Comparison of ENCODE assay signal across 13 cellular contexts in the genomic region with DNA sequence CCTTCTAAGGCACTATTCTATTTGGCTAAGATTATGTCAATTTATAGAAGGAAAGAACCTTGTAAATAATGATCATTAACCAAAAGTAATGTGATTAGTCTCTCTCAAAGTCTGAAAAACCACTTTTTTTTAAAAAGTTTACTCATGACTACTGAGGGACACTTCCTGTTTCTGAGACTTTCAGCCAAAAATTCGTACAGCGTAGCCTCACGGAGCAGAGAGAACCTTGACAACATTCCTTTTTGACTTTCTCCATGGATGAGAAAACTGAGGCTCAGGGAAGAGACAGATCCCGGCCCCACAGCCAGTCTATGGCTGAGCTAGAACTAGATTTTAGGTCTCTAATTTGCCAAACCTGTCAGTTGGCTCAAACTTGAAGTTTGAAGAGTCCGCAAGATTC.
DNase-seq lines count a peak whose midpoint lies in the region; ATAC-seq lines count a peak whose summit lies in the region.
"Had no signal": no experiment of that assay in that cellular context is flagged by ENCODE, and none has a peak within 500 bp of the region (broad histone marks: within the 10 kb centered on the region; RNA-seq: fewer than 3 reads in every experiment).

No MANE protein-coding gene starts in this region.

- ATAC-seq in HG03108 (IDR thresholded peaks at IDR 0.05; ENCODE audit: unreplicated experiment) = peak; percentile 29
- no peak for ATAC-seq in naive thymus-derived CD4-positive, alpha-beta T cell
- ATAC-seq in GM21786 (IDR thresholded peaks at IDR 0.05; ENCODE audit: unreplicated experiment) = no peak
- ATAC-seq: gastroesophageal sphincter, lower lobe of right lung had no signal

- H3K4me1 Mint-ChIP-seq in CD4-positive, alpha-beta memory T cell = peaks cover 72 to 98% (median 84%) of the 10 kb centered on the region in 4 donors
- peaks cover 88% of the 10 kb centered on the region for H3K4me1 Mint-ChIP-seq in activated naive CD8-positive, alpha-beta T cell treated with anti-CD3 and anti-CD28 coated beads for 36 hours
- H3K4me1 Mint-ChIP-seq in naive thymus-derived CD4-positive, alpha-beta T cell = peaks cover 34 to 99% (median 94%) of the 10 kb centered on the region in 7 donors

- peaks cover 98% of the 10 kb centered on the region for H3K4me1 ChIP-seq in CD4-positive, alpha-beta memory T cell (ENCODE audit: insufficient read depth, low read length)
- H3K4me1 ChIP-seq in naive thymus-derived CD4-positive, alpha-beta T cell (ENCODE audit: control insufficient read depth in 2 of 2, insufficient read depth in 2 of 2, low read length in 2 of 2) = peaks cover 90 to 92% of the 10 kb centered on the region in 2 donors
- H3K4me1 ChIP-seq: lower lobe of right lung had no signal

- H3K9me3 ChIP-seq in CD4-positive, alpha-beta memory T cell (ENCODE audit: control insufficient read depth in 1 of 2, low read length in 2 of 2) = no peaks in the 10 kb centered on the region
- no peaks in the 10 kb centered on the region for H3K9me3 ChIP-seq in naive thymus-derived CD4-positive, alpha-beta T cell (ENCODE audit: control insufficient read depth in 2 of 3, low read length in 3 of 3)
- H3K9me3 ChIP-seq: gastroesophageal sphincter, lower lobe of right lung had no signal

- intact Hi-C loops in CD4-positive, alpha-beta memory T cell (cut with micrococcal nuclease) = loop anchor here (1.0 to 5.0 kb wide), 3 partner anchors 8 to 37 kb away; no protein-coding TSS in a partner anchor
- intact Hi-C loops in naive thymus-derived CD4-positive, alpha-beta T cell (cut with micrococcal nuclease) = loop anchor here in 1 of 2 donors (1.0 to 5.0 kb wide), 4 partner anchors 8 to 798 kb away; no protein-coding TSS in a partner anchor

- peaks cover 57% of the 10 kb centered on the region for H3K36me3 ChIP-seq in CD4-positive, alpha-beta memory T cell (ENCODE audit: insufficient read depth, low read length)
- peaks cover 16 to 39% (median 22%) of the 10 kb centered on the region in 3 experiments for H3K36me3 ChIP-seq in naive thymus-derived CD4-positive, alpha-beta T cell (ENCODE audit: control insufficient read depth in 2 of 3, insufficient read depth in 3 of 3, low read length in 3 of 3)
- H3K36me3 ChIP-seq: gastroesophageal sphincter, lower lobe of right lung had no signal

- H3K4me3 ChIP-seq in CD4-positive, alpha-beta memory T cell (ENCODE audit: low read length in 2 of 2) = peak overlapping the region; percentile 39 to 55
- peak overlapping the region; percentile 56 for H3K4me3 ChIP-seq in naive thymus-derived CD4-positive, alpha-beta T cell (ENCODE audit: low read length)
- H3K4me3 ChIP-seq: gastroesophageal sphincter, lower lobe of right lung had no signal

- POLR2A ChIA-PET in CD4-positive, alpha-beta memory T cell (lab: Charles Lee; ENCODE audit: partially characterized antibody) = interaction anchor here (1.0 to 42.8 kb wide), 9 partner anchors 9 to 597 kb away, joined by 3 to 1528 read pairs (median 136); no protein-coding TSS in a partner anchor
- POLR2A ChIA-PET in naive thymus-derived CD4-positive, alpha-beta T cell (lab: Charles Lee) = interaction anchor here (1.9 to 36.7 kb wide), 6 partner anchors 9 to 68 kb away, joined by 8 to 709 read pairs (median 368); a partner anchor contains a TSS

- H3K27ac ChIP-seq in CD4-positive, alpha-beta memory T cell (ENCODE audit: low read depth, low read length) = peak overlapping the region; percentile 76
- H3K27ac ChIP-seq in naive thymus-derived CD4-positive, alpha-beta T cell (ENCODE audit: low read depth, low read length) = peak overlapping the region; percentile 90
- H3K27ac ChIP-seq: gastroesophageal sphincter, lower lobe of right lung had no signal

- no peak for DNase-seq in CD4-positive, alpha-beta memory T cell
- no peak for DNase-seq in activated naive CD8-positive, alpha-beta T cell treated with anti-CD3 and anti-CD28 coated beads for 36 hours
- no peak for DNase-seq in naive thymus-derived CD4-positive, alpha-beta T cell
- no peak for DNase-seq in stimulated activated CD4-positive, alpha-beta T cell treated with anti-CD3 and anti-CD28 coated beads, Interleukin-4, amount 100 ng/mL, for 4 hours
- DNase-seq in NCI-H1930 (lab: John Stamatoyannopoulos, UW) (no peak), NCI-H82 treated with DMSO at 0.1 percent for 48 hours (lab: John Stamatoyannopoulos, UW; ENCODE audit: unreplicated experiment) (no peak)
- DNase-seq: lower lobe of right lung, T1000, trophoblast cell had no signal

- H3K27me3 ChIP-seq in CD4-positive, alpha-beta memory T cell (ENCODE audit: insufficient read depth, low read length) = no peaks in the 10 kb centered on the region
- no peaks in the 10 kb centered on the region for H3K27me3 ChIP-seq in naive thymus-derived CD4-positive, alpha-beta T cell (ENCODE audit: control insufficient read depth in 2 of 2, insufficient read depth in 2 of 2, low read length in 2 of 2)

- H3K4me3 Mint-ChIP-seq in CD4-positive, alpha-beta memory T cell = peak overlapping the region; percentile 83 to 91 (median 90)
- H3K4me3 Mint-ChIP-seq in activated naive CD8-positive, alpha-beta T cell treated with anti-CD3 and anti-CD28 coated beads for 36 hours = peak overlapping the region; percentile 91
- peak overlapping the region; percentile 79 to 92 (median 89) for H3K4me3 Mint-ChIP-seq in naive thymus-derived CD4-positive, alpha-beta T cell

- peaks cover 87 to 95% of the 10 kb centered on the region in 2 donors for H3K36me3 Mint-ChIP-seq in CD4-positive, alpha-beta memory T cell
- H3K36me3 Mint-ChIP-seq in activated naive CD8-positive, alpha-beta T cell treated with anti-CD3 and anti-CD28 coated beads for 36 hours = peaks cover 94% of the 10 kb centered on the region
- peaks cover 11 to 92% (median 81%) of the 10 kb centered on the region in 5 donors for H3K36me3 Mint-ChIP-seq in naive thymus-derived CD4-positive, alpha-beta T cell

- peak overlapping the region; percentile 95 to 100 (median 95) for H3K27ac Mint-ChIP-seq in CD4-positive, alpha-beta memory T cell
- peak overlapping the region; percentile 97 for H3K27ac Mint-ChIP-seq in activated naive CD8-positive, alpha-beta T cell treated with anti-CD3 and anti-CD28 coated beads for 36 hours
- peak overlapping the region; percentile 93 to 99 (median 96) for H3K27ac Mint-ChIP-seq in naive thymus-derived CD4-positive, alpha-beta T cell
- H3K27ac Mint-ChIP-seq: progenitor cell of endocrine pancreas had no signal

- no peaks in the 10 kb centered on the region for H3K9me3 Mint-ChIP-seq in CD4-positive, alpha-beta memory T cell
- no peaks in the 10 kb centered on the region for H3K9me3 Mint-ChIP-seq in activated naive CD8-positive, alpha-beta T cell treated with anti-CD3 and anti-CD28 coated beads for 36 hours
- H3K9me3 Mint-ChIP-seq in naive thymus-derived CD4-positive, alpha-beta T cell = peaks cover 0 to 2% (median 0%) of the 10 kb centered on the region in 11 donors

- no peaks in the 10 kb centered on the region for H3K27me3 Mint-ChIP-seq in CD4-positive, alpha-beta memory T cell
- no peaks in the 10 kb centered on the region for H3K27me3 Mint-ChIP-seq in activated naive CD8-positive, alpha-beta T cell treated with anti-CD3 and anti-CD28 coated beads for 36 hours
- H3K27me3 Mint-ChIP-seq in naive thymus-derived CD4-positive, alpha-beta T cell = no peaks in the 10 kb centered on the region
- H3K27me3 Mint-ChIP-seq: progenitor cell of endocrine pancreas had no signal

- CTCF ChIA-PET in CD4-positive, alpha-beta memory T cell (lab: Charles Lee; ENCODE audit: partially characterized antibody) = interaction anchor here (1.7 to 2.0 kb wide), 2 partner anchors 16 to 35 kb away, joined by 4 to 6 read pairs; no protein-coding TSS in a partner anchor
- CTCF ChIA-PET in naive thymus-derived CD4-positive, alpha-beta T cell (lab: Charles Lee) = interaction anchor here (1.7 kb wide), 2 partner anchors 30 to 36 kb away, joined by 6 to 7 read pairs; no protein-coding TSS in a partner anchor
